14 cellular contexts compared by ENCODE assay signal in genomic region chr1:245585252-245585959, GRCh38.
A peak's percentile ranks its signal among the peaks of the same experiment; 100 is the strongest.
DNase-seq lines count a peak whose midpoint lies in the region; ATAC-seq, FAIRE-seq and TF ChIP-seq lines count a peak whose summit lies in the region.
"Had no signal": no experiment of that assay in that cellular context is flagged by ENCODE, and none has a peak within 500 bp of the region (broad histone marks: within the 10 kb centered on the region; RNA-seq: fewer than 3 reads in every experiment).

No MANE protein-coding gene starts in this region.

- no peak overlapping the region for H3K27ac ChIP-seq in effector memory CD4-positive, alpha-beta T cell (ENCODE audit: insufficient read depth, low read length, poor library complexity, severe bottlenecking)
- H3K27ac ChIP-seq: Peyer's patch had no signal

- no peak for FAIRE-seq in H54 (lab: Jason Lieb, UNC)
- FAIRE-seq: colon had no signal

- peaks cover 11% of the 10 kb centered on the region for H3K4me1 ChIP-seq in adipocyte (ENCODE audit: control insufficient read depth, insufficient read depth, low read length)
- H3K4me1 ChIP-seq in effector memory CD4-positive, alpha-beta T cell (ENCODE audit: control insufficient read depth, insufficient read depth, low read length, poor library complexity, severe bottlenecking): no peaks in the 10 kb centered on the region
- H3K4me1 ChIP-seq: Peyer's patch had no signal

- H3K9ac ChIP-seq in adipocyte (ENCODE audit: low read length): no peak overlapping the region

- H3K27me3 ChIP-seq in adipocyte (replicated peaks; ENCODE audit: control insufficient read depth, insufficient read depth, low read length): peaks cover 12% of the 10 kb centered on the region
- no peaks in the 10 kb centered on the region for H3K27me3 ChIP-seq in effector memory CD4-positive, alpha-beta T cell (replicated peaks; ENCODE audit: control insufficient read depth, insufficient read depth, low read length, poor library complexity, severe bottlenecking)
- H3K27me3 ChIP-seq: Peyer's patch had no signal

- H3K9me3 ChIP-seq in adipocyte (ENCODE audit: control insufficient read depth, low read length): no peaks in the 10 kb centered on the region
- no peaks in the 10 kb centered on the region for H3K9me3 ChIP-seq in effector memory CD4-positive, alpha-beta T cell (ENCODE audit: control insufficient read depth, low read length)
- H3K9me3 ChIP-seq: Peyer's patch had no signal

- ATAC-seq in sciatic nerve (peak; percentile 60), GM21576 (IDR thresholded peaks at IDR 0.05; ENCODE audit: unreplicated experiment) (no peak)
- ATAC-seq: activated T-cell treated with anti-CD3 and anti-CD28 coated beads, Interleukin-2, amount 50 U/mL, for 72 hours had no signal

- DNase-seq in H54 (ENCODE audit: insufficient read length, low spot score) (peak; percentile 52), adipocyte (ENCODE audit: low read depth) (peak; percentile 85), glomerular visceral epithelial cell (ENCODE audit: extremely low spot score) (peak; percentile 85), sciatic nerve (ENCODE audit: low spot score) (no peak), NCI-H524 (lab: John Stamatoyannopoulos, UW) (no peak)
- no peak for DNase-seq in stimulated activated naive CD4-positive, alpha-beta T cell treated with Interleukin-2 at 50 U/mL for 16 hours (lab: John Stamatoyannopoulos, UW)
- DNase-seq in effector memory CD4-positive, alpha-beta T cell: no peak
- DNase-seq: activated CD4-positive, CD25-positive, alpha-beta regulatory T cell; activated T-cell treated with anti-CD3 and anti-CD28 coated beads, Interleukin-2, amount 50 U/mL, for 72 hours; midbrain; NCI-H1930; Peyer's patch had no signal

- no peak for TF ChIP-seq POLR2A in H54 (IDR thresholded peaks at IDR 0.05; ENCODE audit: low read depth, low read length)

- intact Hi-C loops in sciatic nerve (cut with DNase I): no loop called here

- H3K36me3 ChIP-seq in adipocyte (ENCODE audit: control insufficient read depth, insufficient read depth, low read length, severe bottlenecking): no peaks in the 10 kb centered on the region
- no peaks in the 10 kb centered on the region for H3K36me3 ChIP-seq in effector memory CD4-positive, alpha-beta T cell (ENCODE audit: control insufficient read depth, insufficient read depth, low read length)
- H3K36me3 ChIP-seq: Peyer's patch had no signal

- H3K4me3 ChIP-seq in adipocyte (ENCODE audit: low read length): no peak overlapping the region
- no peak overlapping the region for H3K4me3 ChIP-seq in effector memory CD4-positive, alpha-beta T cell (ENCODE audit: insufficient read depth, low read depth, low read length, poor library complexity, severe bottlenecking)
- H3K4me3 ChIP-seq: Peyer's patch had no signal

Comparison
In these comparisons a context has a peak if more than half of its experiments do, and no peak if none do; other contexts are left out.
1. DNase-seq: peak in H54 (single experiment), adipocyte (single experiment) and glomerular visceral epithelial cell (single experiment); none in sciatic nerve (single experiment), stimulated activated naive CD4-positive, alpha-beta T cell treated with Interleukin-2 at 50 U/mL for 16 hours (single experiment), effector memory CD4-positive, alpha-beta T cell (0 of 3) and NCI-H524 (0 of 2).